ENCODE assay signal across 8 cellular contexts in genomic region chr1:168408531-168409242, GRCh38.
A peak's percentile ranks its signal among the peaks of the same experiment; 100 is the strongest.
DNase-seq lines count a peak whose midpoint lies in the region; ATAC-seq and TF ChIP-seq lines count a peak whose summit lies in the region.

No MANE protein-coding gene starts in this region.

- peak overlapping the region; percentile 56 for H3K27ac ChIP-seq in RWPE2 (ENCODE audit: poor library complexity, severe bottlenecking)

- H3K36me3 Mint-ChIP-seq in activated naive CD8-positive, alpha-beta T cell treated with anti-CD3 and anti-CD28 coated beads for 36 hours, result peaks cover 16% of the 10 kb centered on the region

- no peak for DNase-seq in RWPE2 (ENCODE audit: low spot score)
- DNase-seq in activated naive CD8-positive, alpha-beta T cell treated with anti-CD3 and anti-CD28 coated beads for 36 hours, result peak; percentile 66
- peak; percentile 18 to 65 (median 36) for DNase-seq in stimulated activated CD4-positive, alpha-beta T cell treated with anti-CD3 and anti-CD28 coated beads, Interleukin-1b, Interleukin-23, amount 100 ng/mL, for 24 hours (ENCODE audit: low read depth in 4 of 4, low spot score in 1 of 4)
- DNase-seq in dedifferentiated amniotic fluid mesenchymal stem cell (ENCODE audit: extremely low spot score), result no peak
- DNase-seq in C1 segment of cervical spinal cord (lab: John Stamatoyannopoulos, UW), result no peak

- no peaks in the 10 kb centered on the region for H3K27me3 ChIP-seq in RWPE2 (ENCODE audit: insufficient read depth, poor library complexity, severe bottlenecking)

- ATAC-seq in GM21619 (IDR thresholded peaks at IDR 0.05; ENCODE audit: unreplicated experiment) (peak; percentile 81), RWPE2 (ENCODE audit: low read depth) (peak; percentile 89), GM19023 (IDR thresholded peaks at IDR 0.05; ENCODE audit: unreplicated experiment) (no peak), HG02763 (IDR thresholded peaks at IDR 0.05; ENCODE audit: unreplicated experiment) (no peak)

- H3K36me3 ChIP-seq in RWPE2 (ENCODE audit: low read depth), result no peaks in the 10 kb centered on the region

- H3K9me3 Mint-ChIP-seq in activated naive CD8-positive, alpha-beta T cell treated with anti-CD3 and anti-CD28 coated beads for 36 hours, result peaks cover 21% of the 10 kb centered on the region

- H3K9me3 ChIP-seq in RWPE2 (ENCODE audit: severe bottlenecking), result no peaks in the 10 kb centered on the region

- H3K4me1 ChIP-seq in RWPE2 (ENCODE audit: insufficient read depth, poor library complexity, severe bottlenecking), result peaks cover 21% of the 10 kb centered on the region

- no peak for TF ChIP-seq CTCF in RWPE2 (IDR thresholded peaks at IDR 0.05; ENCODE audit: poor library complexity, severe bottlenecking)

- no peak overlapping the region for H3K4me3 ChIP-seq in RWPE2 (ENCODE audit: severe bottlenecking)

- peaks cover 33% of the 10 kb centered on the region for H3K4me1 Mint-ChIP-seq in activated naive CD8-positive, alpha-beta T cell treated with anti-CD3 and anti-CD28 coated beads for 36 hours

- H3K4me3 Mint-ChIP-seq in activated naive CD8-positive, alpha-beta T cell treated with anti-CD3 and anti-CD28 coated beads for 36 hours, result peak overlapping the region; percentile 46

- H3K27ac Mint-ChIP-seq in activated naive CD8-positive, alpha-beta T cell treated with anti-CD3 and anti-CD28 coated beads for 36 hours, result peak overlapping the region; percentile 81

- H3K27me3 Mint-ChIP-seq in activated naive CD8-positive, alpha-beta T cell treated with anti-CD3 and anti-CD28 coated beads for 36 hours, result no peaks in the 10 kb centered on the region

Comparison
In these comparisons a context has a peak if more than half of its experiments do, and no peak if none do; other contexts are left out.
1. ATAC-seq: peak in GM21619 (single experiment) and RWPE2 (single experiment); none in GM19023 (single experiment) and HG02763 (single experiment).
2. DNase-seq: peak in activated naive CD8-positive, alpha-beta T cell treated with anti-CD3 and anti-CD28 coated beads for 36 hours (single experiment) and stimulated activated CD4-positive, alpha-beta T cell treated with anti-CD3 and anti-CD28 coated beads, Interleukin-1b, Interleukin-23, amount 100 ng/mL, for 24 hours (4 of 4); none in RWPE2 (single experiment), dedifferentiated amniotic fluid mesenchymal stem cell (single experiment) and C1 segment of cervical spinal cord (0 of 14).